Comparison of ENCODE assay signal across 8 cellular contexts in the genomic region with DNA sequence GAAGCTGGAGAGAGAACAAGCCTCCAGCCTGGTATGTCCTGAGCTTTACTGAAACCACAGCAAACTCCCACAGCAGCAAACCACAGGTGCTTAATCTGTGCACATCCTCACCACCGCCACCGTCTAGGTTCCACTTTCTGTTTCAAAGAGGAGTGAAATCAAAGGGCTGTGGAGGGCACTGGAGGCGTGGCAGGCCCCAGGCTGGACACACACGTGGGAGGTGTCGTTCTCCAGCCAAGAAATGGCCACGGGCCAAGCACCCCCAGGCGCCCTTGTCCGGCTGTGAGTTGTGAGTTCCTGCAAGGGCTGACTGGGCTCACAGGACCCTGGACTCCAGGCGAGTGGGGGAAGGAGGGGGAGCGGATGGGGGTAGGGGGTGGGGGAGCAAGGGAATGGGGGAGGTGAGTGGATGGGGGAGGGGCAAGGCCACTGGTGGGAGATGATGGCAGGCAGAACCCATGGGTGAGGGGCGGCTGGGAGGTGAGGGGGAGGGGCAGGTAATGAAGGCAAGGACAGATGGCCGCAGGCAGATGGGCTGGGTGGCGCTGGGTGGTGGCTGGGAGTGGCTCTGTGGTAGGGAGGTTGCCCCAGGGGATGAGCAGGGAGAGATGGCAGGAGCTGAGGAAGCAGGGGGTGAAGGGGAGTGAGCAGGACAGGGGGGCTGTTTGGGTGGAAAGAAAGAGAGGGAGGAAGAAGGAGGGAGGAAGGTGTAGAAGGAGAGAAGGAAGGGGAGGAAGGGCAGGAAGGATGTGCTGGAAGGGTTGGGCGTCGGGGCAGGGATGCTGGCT.
A peak's percentile ranks its signal among the peaks of the same experiment; 100 is the strongest.
DNase-seq lines count a peak whose midpoint lies in the region; ATAC-seq and TF ChIP-seq lines count a peak whose summit lies in the region.

No MANE protein-coding gene starts in this region.

- H3K36me3 Mint-ChIP-seq in neural progenitor cell: peaks cover 31% of the 10 kb centered on the region

- H3K4me1 ChIP-seq in SJCRH30: peaks cover 25% of the 10 kb centered on the region
- peaks cover 16% of the 10 kb centered on the region for H3K4me1 ChIP-seq in neural progenitor cell

- intact Hi-C loops in dorsolateral prefrontal cortex (cut with DNase I): no loop called here

- H3K27me3 ChIP-seq in SJCRH30 (no peaks in the 10 kb centered on the region), dorsolateral prefrontal cortex (no peaks in the 10 kb centered on the region), neural progenitor cell (no peaks in the 10 kb centered on the region)

- H4K20me1 ChIP-seq in neural progenitor cell (ENCODE audit: low read depth): peaks cover 33% of the 10 kb centered on the region

- H3K9ac ChIP-seq in neural progenitor cell: no peak overlapping the region

- H3K4me2 ChIP-seq in neural progenitor cell: peak overlapping the region; percentile 18

- H2AFZ ChIP-seq in neural progenitor cell (replicated peaks): no peak overlapping the region

- peaks cover 8% of the 10 kb centered on the region for H3F3A ChIP-seq in neural progenitor cell (ENCODE audit: low read depth)

- peaks cover 42% of the 10 kb centered on the region for H3K36me3 ChIP-seq in SJCRH30
- no peaks in the 10 kb centered on the region for H3K36me3 ChIP-seq in neural progenitor cell

- no peaks in the 10 kb centered on the region for H3K9me3 Mint-ChIP-seq in neural progenitor cell

- H3K4me3 ChIP-seq in SJCRH30: no peak overlapping the region
- no peak overlapping the region for H3K4me3 ChIP-seq in dorsolateral prefrontal cortex
- no peak overlapping the region for H3K4me3 ChIP-seq in neural progenitor cell

- DNase-seq in COLO668 (lab: John Stamatoyannopoulos, UW; ENCODE audit: unreplicated experiment): peak; percentile 79
- DNase-seq in SJCRH30: peak; percentile 81 to 83
- peak in 1 of 10 donors; percentile 74 for DNase-seq in dorsolateral prefrontal cortex
- no peak for DNase-seq in neural progenitor cell (ENCODE audit: low spot score)
- DNase-seq in NCI-H2081 treated with DMSO at 0.1 percent for 48 hours (lab: John Stamatoyannopoulos, UW): no peak
- no peak for DNase-seq in NCI-H446 (lab: John Stamatoyannopoulos, UW)

- H3K9me3 ChIP-seq in SJCRH30 (replicated peaks): no peaks in the 10 kb centered on the region
- H3K9me3 ChIP-seq in neural progenitor cell (ENCODE audit: low read depth): no peaks in the 10 kb centered on the region

- H3K27ac ChIP-seq in SJCRH30 (0 out of 2 replicates have a peak overlapping the region, but pooled peaks have one; percentile 1), dorsolateral prefrontal cortex (peak overlapping the region in 42 of 59 donors; percentile 2 to 79 (median 58)), neural progenitor cell (peak overlapping the region; percentile 41)

- H3K4me3 Mint-ChIP-seq in neural progenitor cell: no peak overlapping the region

- peaks cover 6% of the 10 kb centered on the region for H3K27me3 Mint-ChIP-seq in neural progenitor cell (ENCODE audit: insufficient read depth, low read depth)

- peaks cover 11% of the 10 kb centered on the region for H3K4me1 Mint-ChIP-seq in neural progenitor cell

- TF ChIP-seq CTCF in dorsolateral prefrontal cortex (IDR thresholded peaks at IDR 0.05 in 54 of 56, conservative IDR thresholded peaks at IDR 0.05 in 2 of 56; ENCODE audit: low read depth in 1 of 56, partially characterized antibody in 56 of 56) (peak in 5 of 56 donors; percentile 9 to 25 (median 22)), neural progenitor cell (IDR thresholded peaks at IDR 0.05) (no peak)

- peaks cover 14% of the 10 kb centered on the region for H3K79me2 ChIP-seq in neural progenitor cell (ENCODE audit: low read depth)

- ATAC-seq in GM19372 (IDR thresholded peaks at IDR 0.05; ENCODE audit: low read depth, unreplicated experiment) (peak; percentile 81), HG03159 (IDR thresholded peaks at IDR 0.05; ENCODE audit: unreplicated experiment) (peak; percentile 55)

- H3K27ac Mint-ChIP-seq in neural progenitor cell: no peak overlapping the region

Comparison
In these comparisons a context has a peak if more than half of its experiments do, and no peak if none do; other contexts are left out.
1. DNase-seq: peak in COLO668 (single experiment) and SJCRH30 (2 of 2); none in neural progenitor cell (single experiment), NCI-H2081 treated with DMSO at 0.1 percent for 48 hours (single experiment) and NCI-H446 (0 of 2).
2. H3K27ac ChIP-seq: peak in every context shown above with its lines; median percentile 58 in dorsolateral prefrontal cortex; 41 in neural progenitor cell; 1 in SJCRH30.